In the genomic region with DNA sequence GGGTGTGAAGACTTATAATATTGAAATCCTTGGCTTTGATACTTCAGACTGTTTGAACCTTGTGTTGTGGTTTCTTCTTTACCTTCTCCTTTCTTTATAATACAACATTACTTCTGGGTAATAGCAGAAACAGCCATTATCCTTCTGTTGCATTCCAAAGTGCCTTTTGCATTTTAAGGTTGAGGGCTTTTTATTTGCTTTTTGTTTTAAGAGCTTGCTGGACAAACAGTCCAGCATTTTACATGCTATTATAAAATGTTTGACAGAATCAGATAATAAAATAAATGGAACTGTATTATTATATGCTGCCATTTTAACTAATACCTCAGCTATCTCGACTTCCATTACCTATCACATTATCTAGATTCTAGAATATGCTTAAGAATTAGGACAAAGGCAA, we compare ENCODE assay signal across 15 cellular contexts. TPM values are rescaled to one million over a fixed set of nuclear protein-coding genes. Genes with fewer than 3 reads are reported as not detected.
DNase-seq lines count a peak whose midpoint lies in the region; ATAC-seq and TF ChIP-seq lines count a peak whose summit lies in the region.
"Had no signal": no experiment of that assay in that cellular context is flagged by ENCODE, and none has a peak within 500 bp of the region (broad histone marks: within the 10 kb centered on the region; RNA-seq: fewer than 3 reads in every experiment).

No MANE protein-coding gene starts in this region.

- TF ChIP-seq POLR2A in gastrocnemius medialis (IDR thresholded peaks at IDR 0.05): no peak
- no peak for TF ChIP-seq POLR2A in vagina (IDR thresholded peaks at IDR 0.05)

- in situ Hi-C loops in gastrocnemius medialis (cut with MboI; ENCODE audit: low sequenced_read_pairs in 4 of 4): no loop called here

- H3K4me1 ChIP-seq in gastrocnemius medialis (peaks cover 36 to 53% of the 10 kb centered on the region in 2 donors), vagina (no peaks in the 10 kb centered on the region)
- H3K4me1 ChIP-seq: BE2C, HAP-1 had no signal

- intact Hi-C loops in gastrocnemius medialis (cut with DNase I; ENCODE audit: low total_unique reads) (no loop called here), vagina (cut with DNase I) (no loop called here)

- H3K27me3 ChIP-seq in gastrocnemius medialis (no peaks in the 10 kb centered on the region), vagina (no peaks in the 10 kb centered on the region)
- H3K27me3 ChIP-seq: BE2C had no signal

- H3K36me3 ChIP-seq in gastrocnemius medialis: peaks cover 0 to 13% of the 10 kb centered on the region in 2 donors
- peaks cover 4 to 19% of the 10 kb centered on the region in 2 donors for H3K36me3 ChIP-seq in vagina

- no peaks in the 10 kb centered on the region for H3K27me3 Mint-ChIP-seq in activated naive CD8-positive, alpha-beta T cell
- H3K27me3 Mint-ChIP-seq in activated naive CD8-positive, alpha-beta T cell treated with anti-CD3 and anti-CD28 coated beads, Interleukin-2, amount 50 U/mL, for 24 hours: no peaks in the 10 kb centered on the region

- peaks cover 23% of the 10 kb centered on the region for H3K4me1 Mint-ChIP-seq in activated naive CD8-positive, alpha-beta T cell (ENCODE audit: low read depth)
- H3K4me1 Mint-ChIP-seq in activated naive CD8-positive, alpha-beta T cell treated with anti-CD3 and anti-CD28 coated beads, Interleukin-2, amount 50 U/mL, for 24 hours: peaks cover 7% of the 10 kb centered on the region
- H3K4me1 Mint-ChIP-seq: CD14-positive monocyte had no signal

- no peak overlapping the region for H3K4me3 Mint-ChIP-seq in activated naive CD8-positive, alpha-beta T cell
- no peak overlapping the region for H3K4me3 Mint-ChIP-seq in activated naive CD8-positive, alpha-beta T cell treated with anti-CD3 and anti-CD28 coated beads, Interleukin-2, amount 50 U/mL, for 24 hours
- H3K4me3 Mint-ChIP-seq: CD14-positive monocyte; CD8-positive, alpha-beta T cell had no signal

- ATAC-seq in activated naive CD8-positive, alpha-beta T cell treated with anti-CD3 and anti-CD28 coated beads, Interleukin-2, amount 50 U/mL, for 24 hours: no peak
- ATAC-seq in gastrocnemius medialis (no peak), HG03108 (IDR thresholded peaks at IDR 0.05; ENCODE audit: unreplicated experiment) (no peak)
- ATAC-seq: CD8-positive, alpha-beta T cell; HepG2 had no signal

- no peaks in the 10 kb centered on the region for H3K9me3 Mint-ChIP-seq in activated naive CD8-positive, alpha-beta T cell (ENCODE audit: low read depth)
- H3K9me3 Mint-ChIP-seq in activated naive CD8-positive, alpha-beta T cell treated with anti-CD3 and anti-CD28 coated beads, Interleukin-2, amount 50 U/mL, for 24 hours: no peaks in the 10 kb centered on the region
- H3K9me3 Mint-ChIP-seq: CD14-positive monocyte; CD8-positive, alpha-beta T cell had no signal

- peak overlapping the region; percentile 97 for H3K27ac ChIP-seq in VCaP
- H3K27ac ChIP-seq in gastrocnemius medialis: peak overlapping the region; percentile 81 to 97 (median 94)
- no peak overlapping the region for H3K27ac ChIP-seq in vagina

- TF ChIP-seq CTCF in VCaP (conservative IDR thresholded peaks at IDR 0.05) (no peak), gastrocnemius medialis (IDR thresholded peaks at IDR 0.05 in 4 of 5, conservative IDR thresholded peaks at IDR 0.05 in 1 of 5) (no peak), vagina (IDR thresholded peaks at IDR 0.05) (no peak)

- H3K4me3 ChIP-seq in gastrocnemius medialis: no peak overlapping the region
- no peak overlapping the region for H3K4me3 ChIP-seq in vagina
- H3K4me3 ChIP-seq: HAP-1 had no signal

- peak overlapping the region; percentile 34 for H3K27ac Mint-ChIP-seq in activated naive CD8-positive, alpha-beta T cell
- no peak overlapping the region for H3K27ac Mint-ChIP-seq in activated naive CD8-positive, alpha-beta T cell treated with anti-CD3 and anti-CD28 coated beads, Interleukin-2, amount 50 U/mL, for 24 hours
- H3K27ac Mint-ChIP-seq: CD8-positive, alpha-beta T cell had no signal

- H3K9me3 ChIP-seq in gastrocnemius medialis (no peaks in the 10 kb centered on the region), vagina (no peaks in the 10 kb centered on the region)
- H3K9me3 ChIP-seq: BE2C, HAP-1 had no signal

- no peak for DNase-seq in activated naive CD8-positive, alpha-beta T cell treated with anti-CD3 and anti-CD28 coated beads, Interleukin-2, amount 50 U/mL, for 24 hours
- no peak for DNase-seq in gastrocnemius medialis
- no peak for DNase-seq in stimulated activated CD4-positive, alpha-beta T cell treated with anti-CD3 and anti-CD28 coated beads, Interleukin-4, amount 100 ng/mL, for 1 hour
- DNase-seq in vagina (ENCODE audit: extremely low spot score in 2 of 2): no peak
- DNase-seq: BE2C; CD8-positive, alpha-beta T cell; COR-L47; DMS153; GF-D8 had no signal

- H3K36me3 Mint-ChIP-seq in activated naive CD8-positive, alpha-beta T cell: peaks cover 5% of the 10 kb centered on the region
- H3K36me3 Mint-ChIP-seq in activated naive CD8-positive, alpha-beta T cell treated with anti-CD3 and anti-CD28 coated beads, Interleukin-2, amount 50 U/mL, for 24 hours (ENCODE audit: low read depth): peaks cover 24% of the 10 kb centered on the region

RNA-seq across cellular contexts. Expression of gene RNF34, which starts 14.0 kb away (rescaled TPM):
- total RNA-seq in gastrocnemius medialis (10 to 100 TPM; 32.3 to 57.1 (median 46.2) TPM), vagina (30.2 TPM)
